In genomic region chr10:70233109-70233938, GRCh38 we compare ENCODE assay signal across 1 cellular context.
TF ChIP-seq lines count a peak whose summit lies in the region.

Gene PPA1 (minus strand): TSS chr10:70233429. CDS start chr10:70233327, 102 bp downstream.

TF ChIP-seq in A549, 52 proteins besides CTCF, POLR2A, EP300 and RAD21 (continued from another document):
- TF ChIP-seq BCL3 (IDR thresholded peaks at IDR 0.05) (no peak; the same call in 2 of the 3 replicates), FOXS1 (CRISPR knock-in tag; IDR thresholded peaks at IDR 0.05) (no peak), MAX (IDR thresholded peaks at IDR 0.05) (peak; percentile 99), NFE2L2 (conservative IDR thresholded peaks at IDR 0.05; ENCODE audit: low read length) (no peak), MYC (IDR thresholded peaks at IDR 0.05; ENCODE audit: borderline replicate concordance, low read length) (peak; percentile 98), EHMT2 (IDR thresholded peaks at IDR 0.05; ENCODE audit: low read depth) (no peak), JUN (IDR thresholded peaks at IDR 0.05) (no peak; a peak in 3 of 5 replicates), ZC3H11A (IDR thresholded peaks at IDR 0.05) (no peak), ELK1 (IDR thresholded peaks at IDR 0.05; ENCODE audit: low read depth, low read length) (no peak), RARB (CRISPR knock-in tag; IDR thresholded peaks at IDR 0.05) (no peak), EHF (CRISPR knock-in tag; IDR thresholded peaks at IDR 0.05) (no peak), HMGXB4 (CRISPR knock-in tag; IDR thresholded peaks at IDR 0.05; ENCODE audit: borderline replicate concordance) (no peak), PBX3 (IDR thresholded peaks at IDR 0.05) (no peak), MAFK (IDR thresholded peaks at IDR 0.05; ENCODE audit: partially characterized antibody) (no peak), HOXA7 (CRISPR knock-in tag; IDR thresholded peaks at IDR 0.05) (no peak), RCOR1 (IDR thresholded peaks at IDR 0.05; ENCODE audit: low read depth, low read length) (no peak), HDAC2 (IDR thresholded peaks at IDR 0.05) (no peak), NR3C1 (IDR thresholded peaks at IDR 0.05) (no peak), RFX5 (IDR thresholded peaks at IDR 0.05) (no peak), SREBF2 (IDR thresholded peaks at IDR 0.05) (no peak)
